ENCODE assay signal across 7 cellular contexts in genomic region chr19:2823646-2824045, GRCh38. TPM values are rescaled to one million over a fixed set of nuclear protein-coding genes. Genes with fewer than 3 reads are reported as not detected.
"Had no signal": no experiment of that assay in that cellular context is flagged by ENCODE, and none has a peak within 500 bp of the region (broad histone marks: within the 10 kb centered on the region; RNA-seq: fewer than 3 reads in every experiment).

No MANE protein-coding gene starts in this region.

- H3K4me3 ChIP-seq: GM23338, HAP-1, K562 had no signal

- H3K27ac Mint-ChIP-seq: GM23338, HFFc6 had no signal

- DNase-seq: HFFc6, IMR-90, KG1 had no signal

- H3K36me3 ChIP-seq: HAP-1 had no signal

- H3K9me3 ChIP-seq: HAP-1 had no signal

- H3K4me1 Mint-ChIP-seq: GM23338 had no signal

- H3K4me3 Mint-ChIP-seq: GM23338, HFFc6 had no signal

- H3K4me2 ChIP-seq: GM23338 had no signal

RNA-seq across cellular contexts. Expression of gene ZNF556, which starts 43.5 kb away (rescaled TPM):
- total RNA-seq: GM23338, H1, HFFc6, IMR-90 had no signal
- polyA plus RNA-seq: GM23338, H1, IMR-90 had no signal
